Comparison of ENCODE assay signal across 35 cellular contexts in the genomic region with DNA sequence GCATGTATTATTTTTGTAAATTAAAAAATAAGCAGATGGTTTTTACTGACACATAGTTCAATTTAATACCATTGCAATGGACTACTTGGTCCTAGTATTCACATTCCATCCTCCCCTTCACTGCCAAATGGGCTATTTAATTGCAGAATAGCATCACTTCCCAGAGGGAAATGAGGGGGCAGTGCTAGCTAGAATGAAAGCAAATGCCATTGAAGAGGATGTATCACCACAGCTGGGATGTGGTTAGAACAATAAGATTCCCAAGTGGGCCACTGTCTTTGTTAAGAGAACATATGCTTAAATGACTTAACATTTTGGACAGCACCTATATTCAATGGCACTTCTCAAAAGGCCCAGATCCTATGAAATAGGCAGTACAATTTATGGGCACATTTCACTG.
DNase-seq lines count a peak whose midpoint lies in the region; FAIRE-seq and TF ChIP-seq lines count a peak whose summit lies in the region.
"Had no signal": no experiment of that assay in that cellular context is flagged by ENCODE, and none has a peak within 500 bp of the region (broad histone marks: within the 10 kb centered on the region; RNA-seq: fewer than 3 reads in every experiment).

No MANE protein-coding gene starts in this region.

- no peaks in the 10 kb centered on the region for H3K9me3 ChIP-seq in endothelial cell of umbilical vein (replicated peaks; ENCODE audit: control insufficient read depth, insufficient read depth, low read length)
- H3K9me3 ChIP-seq in right atrium auricular region, result no peaks in the 10 kb centered on the region
- H3K9me3 ChIP-seq: adrenal gland, Caco-2, stomach, tibial nerve had no signal

- H3K27me3 ChIP-seq in endothelial cell of umbilical vein (ENCODE audit: control insufficient read depth in 2 of 2, insufficient read depth in 2 of 2, low read length in 2 of 2), result no peaks in the 10 kb centered on the region
- H3K27me3 ChIP-seq in right atrium auricular region, result no peaks in the 10 kb centered on the region
- H3K27me3 ChIP-seq: stomach, tibial nerve had no signal

- H4K20me1 ChIP-seq in endothelial cell of umbilical vein (replicated peaks; ENCODE audit: control insufficient read depth, extremely low read depth, insufficient read depth, low read length), result no peaks in the 10 kb centered on the region

- TF ChIP-seq POLR2A in endothelial cell of umbilical vein (IDR thresholded peaks at IDR 0.05; ENCODE audit: low read depth, low read length), result no peak

- no peak for TF ChIP-seq CTCF in AG10803 (conservative IDR thresholded peaks at IDR 0.05; ENCODE audit: low read length)
- TF ChIP-seq CTCF in endothelial cell of umbilical vein (IDR thresholded peaks at IDR 0.05; ENCODE audit: extremely low read depth in 1 of 2, insufficient read depth in 1 of 2, low read depth in 1 of 2, low read length in 2 of 2), result no peak
- no peak for TF ChIP-seq CTCF in right atrium auricular region (IDR thresholded peaks at IDR 0.05)

- H3K27ac ChIP-seq in endothelial cell of umbilical vein (ENCODE audit: insufficient read depth, low read depth, low read length), result no peak overlapping the region
- no peak overlapping the region for H3K27ac ChIP-seq in right atrium auricular region
- H3K27ac ChIP-seq: adrenal gland, PC-9, stomach, tibial nerve had no signal

- no peak overlapping the region for H3K9ac ChIP-seq in endothelial cell of umbilical vein (replicated peaks; ENCODE audit: extremely low read depth, insufficient read depth, low read length)

- peak; percentile 26 for FAIRE-seq in endothelial cell of umbilical vein (lab: Jason Lieb, UNC)
- FAIRE-seq: A204.1, colon, GM18507, small intestine had no signal

- no peak overlapping the region for H3K4me2 ChIP-seq in endothelial cell of umbilical vein (ENCODE audit: insufficient read depth, low read length)
- H3K4me2 ChIP-seq: PC-9 had no signal

- DNase-seq in AG10803 (ENCODE audit: low read depth) (peak; percentile 89), HT1080 (ENCODE audit: low read depth) (peak; percentile 1), endothelial cell of umbilical vein (ENCODE audit: low read depth, low spot score) (no peak), lung microvascular endothelial cell (ENCODE audit: low read depth in 2 of 2) (peak; percentile 2 to 15), NCI-H1417 treated with DMSO at 0.1 percent for 48 hours (lab: John Stamatoyannopoulos, UW) (no peak), SHP77 treated with DMSO at 0.1 percent for 48 hours (lab: John Stamatoyannopoulos, UW) (no peak), NCI-H1694 (lab: John Stamatoyannopoulos, UW) (no peak), right atrium auricular region (ENCODE audit: low spot score) (no peak)
- DNase-seq: activated CD4-positive, alpha-beta T cell treated with anti-CD3 and anti-CD28 coated beads, Interleukin-2, amount 50 U/mL, for 48 hours; activated CD8-positive, alpha-beta memory T cell treated with anti-CD3 and anti-CD28 coated beads, Interleukin-2, amount 50 U/mL, for 4 hours; activated naive CD4-positive, alpha-beta T cell treated with anti-CD3 and anti-CD28 coated beads for 36 hours; adrenal gland; C1 segment of cervical spinal cord; Caco-2; DMS79; effector memory CD4-positive, alpha-beta T cell; GF-D8; hypothalamus; left ventricle myocardium superior; naive thymus-derived CD8-positive, alpha-beta T cell; NCI-H1092 treated with DMSO at 0.1 percent for 48 hours; NCI-H2081; NCI-H2227 treated with DMSO at 0.1 percent for 48 hours; NCI-H526 treated with DMSO at 0.1 percent for 48 hours; occipital lobe; PC-9; SHP77; small intestine; stimulated activated CD4-positive, alpha-beta T cell treated with anti-CD3 and anti-CD28 coated beads, Interleukin-1b, Interleukin-23, amount 100 ng/mL, for 48 hours; stimulated activated CD8-positive, alpha-beta memory T cell treated with anti-CD3 and anti-CD28 coated beads, Interleukin-4, amount 100 ng/mL, for 48 hours; stomach had no signal

- intact Hi-C loops in endothelial cell of umbilical vein (cut with micrococcal nuclease), result no loop called here

- H3K36me3 ChIP-seq in endothelial cell of umbilical vein (ENCODE audit: control insufficient read depth in 2 of 2, extremely low read depth in 1 of 2, insufficient read depth in 2 of 2, low read length in 2 of 2) (no peaks in the 10 kb centered on the region), right atrium auricular region (no peaks in the 10 kb centered on the region)
- H3K36me3 ChIP-seq: adrenal gland, tibial nerve had no signal

- no peak overlapping the region for H3K4me3 ChIP-seq in AG10803 (ENCODE audit: low read length)
- H3K4me3 ChIP-seq in endothelial cell of umbilical vein (replicated peaks in 1 of 3; ENCODE audit: insufficient read depth in 1 of 3, low read depth in 1 of 3, low read length in 3 of 3), result no peak overlapping the region
- no peak overlapping the region for H3K4me3 ChIP-seq in right atrium auricular region
- H3K4me3 ChIP-seq: adrenal gland, PC-9, stomach, tibial nerve had no signal

- no TSS peak for BruUV-seq in endothelial cell of umbilical vein (replicated peaks; lab: Mats Ljungman, UMichigan)

- no peaks in the 10 kb centered on the region for H3K79me2 ChIP-seq in endothelial cell of umbilical vein (ENCODE audit: control insufficient read depth, insufficient read depth, low read length)

- H2AFZ ChIP-seq in endothelial cell of umbilical vein (ENCODE audit: low read depth, low read length), result no peak overlapping the region
- H2AFZ ChIP-seq: PC-9 had no signal

- H3K4me1 ChIP-seq in endothelial cell of umbilical vein (ENCODE audit: control insufficient read depth, extremely low read depth, insufficient read depth, low read length) (no peaks in the 10 kb centered on the region), right atrium auricular region (no peaks in the 10 kb centered on the region)
- H3K4me1 ChIP-seq: adrenal gland, Caco-2, stomach, tibial nerve had no signal

- dilution Hi-C loops in endothelial cell of umbilical vein (cut with MboI; ENCODE audit: extremely low pct_ligation_motif_present, low sequenced_read_pairs), result no loop called here

- CTCF ChIA-PET in endothelial cell of umbilical vein (lab: Charles Lee), result no interaction called here

- POLR2A ChIA-PET in endothelial cell of umbilical vein (lab: Charles Lee), result no interaction called here

- no peaks in the 10 kb centered on the region for H3K9me1 ChIP-seq in endothelial cell of umbilical vein (replicated peaks; ENCODE audit: control insufficient read depth, extremely low read depth, insufficient read depth, low read length)

TF ChIP-seq in endothelial cell of umbilical vein, 7 proteins besides CTCF, POLR2A, EP300 and RAD21:
- TF ChIP-seq, protein P1, sequence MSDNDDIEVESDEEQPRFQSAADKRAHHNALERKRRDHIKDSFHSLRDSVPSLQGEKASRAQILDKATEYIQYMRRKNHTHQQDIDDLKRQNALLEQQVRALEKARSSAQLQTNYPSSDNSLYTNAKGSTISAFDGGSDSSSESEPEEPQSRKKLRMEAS (IDR thresholded peaks at IDR 0.05; ENCODE audit: insufficient read depth, insufficient read length), result no peak
- no peak for TF ChIP-seq EZH2 (IDR thresholded peaks at IDR 0.05; ENCODE audit: borderline replicate concordance, low read depth, low read length, severe bottlenecking)
- no peak for TF ChIP-seq GATA2 (IDR thresholded peaks at IDR 0.05; ENCODE audit: insufficient read depth, insufficient read length, low read depth, low read length)
- no peak for TF ChIP-seq FOS (IDR thresholded peaks at IDR 0.05; ENCODE audit: borderline replicate concordance, insufficient read depth, low read length)
- TF ChIP-seq JUN (IDR thresholded peaks at IDR 0.05; ENCODE audit: borderline replicate concordance, insufficient read depth, insufficient read length, low read depth), result no peak
- TF ChIP-seq POLR2AphosphoS5 (IDR thresholded peaks at IDR 0.05; ENCODE audit: insufficient read depth, low read depth, low read length), result no peak
- no peak for TF ChIP-seq MYC (IDR thresholded peaks at IDR 0.05; ENCODE audit: low read depth, low read length)

Comparison
In these comparisons a context has a peak if more than half of its experiments do, and no peak if none do; other contexts are left out.
1. DNase-seq: peak in AG10803 (single experiment), HT1080 (single experiment) and lung microvascular endothelial cell (2 of 2); none in endothelial cell of umbilical vein (single experiment), NCI-H1417 treated with DMSO at 0.1 percent for 48 hours (single experiment), SHP77 treated with DMSO at 0.1 percent for 48 hours (single experiment), NCI-H1694 (single experiment) and right atrium auricular region (single experiment).